In genomic region chr4:153940916-153941315, GRCh38 we compare ENCODE assay signal across 22 cellular contexts.
"Had no signal": no experiment of that assay in that cellular context is flagged by ENCODE, and none has a peak within 500 bp of the region (broad histone marks: within the 10 kb centered on the region; RNA-seq: fewer than 3 reads in every experiment).

No MANE protein-coding gene starts in this region.

- H3K36me3 Mint-ChIP-seq: activated naive CD4-positive, alpha-beta T cell treated with anti-CD3 and anti-CD28 coated beads, Interleukin-2, amount 50 U/mL, for 24 hours; immature natural killer cell had no signal

- ATAC-seq: body of pancreas; foreskin keratinocyte; left lobe of liver; lower lobe of right lung; naive thymus-derived CD8-positive, alpha-beta T cell had no signal

- DNase-seq: activated CD4-positive, CD25-positive, alpha-beta regulatory T cell treated with anti-CD3 and anti-CD28 coated beads, Interleukin-2, amount 50 U/mL, for 72 hours; activated gamma-delta T cell treated with Interleukin-2 at 50 U/mL for 16 hours; activated T-cell treated with anti-CD3 and anti-CD28 coated beads, Interleukin-2, amount 50 U/mL, for 1 hour; anterior cingulate cortex; body of pancreas; dermis blood vessel endothelial cell; effector CD8-positive, alpha-beta T cell; foreskin keratinocyte; immature natural killer cell; lower lobe of right lung; naive thymus-derived CD8-positive, alpha-beta T cell; ovary; stimulated activated CD4-positive, alpha-beta T cell treated with anti-CD3 and anti-CD28 coated beads, Interleukin-4, amount 100 ng/mL, for 1 hour; substantia nigra; T1000; thyroid gland had no signal

- H3K27ac ChIP-seq: body of pancreas, foreskin keratinocyte, lower lobe of right lung, neutrophil, ovary, prostate gland, thyroid gland had no signal

- H3K36me3 ChIP-seq: lower lobe of right lung, neutrophil, ovary, prostate gland, thyroid gland had no signal

- H3K4me3 ChIP-seq: body of pancreas, lower lobe of right lung, ovary, prostate gland, thyroid gland had no signal

- H3K9me3 ChIP-seq: body of pancreas, neutrophil, ovary, prostate gland, thyroid gland had no signal

- H3K4me1 Mint-ChIP-seq: immature natural killer cell had no signal

- H3K4me3 Mint-ChIP-seq: activated naive CD4-positive, alpha-beta T cell treated with anti-CD3 and anti-CD28 coated beads, Interleukin-2, amount 50 U/mL, for 24 hours; immature natural killer cell; naive thymus-derived CD8-positive, alpha-beta T cell; stimulated activated naive CD8-positive, alpha-beta T cell treated with anti-CD3 and anti-CD28 coated beads, Interleukin-15, Interleukin-2, amounts not matched to agents 100 ng/mL and 50 ng/mL, for 24 hours; T-helper 1 cell treated with Interleukin-12 subunit alpha and Interleukin-12 subunit beta and Interleukin-4 antibody, amounts not matched to agents 30 μg/mL and 1 μg/mL, for 36 hours had no signal

- H3K27me3 ChIP-seq: body of pancreas, foreskin keratinocyte, ovary, thyroid gland had no signal

- H3K27ac Mint-ChIP-seq: activated naive CD4-positive, alpha-beta T cell treated with anti-CD3 and anti-CD28 coated beads, Interleukin-2, amount 50 U/mL, for 24 hours; immature natural killer cell; naive thymus-derived CD8-positive, alpha-beta T cell; stimulated activated naive CD8-positive, alpha-beta T cell treated with anti-CD3 and anti-CD28 coated beads, Interleukin-15, Interleukin-2, amounts not matched to agents 100 ng/mL and 50 ng/mL, for 24 hours; T-helper 1 cell treated with Interleukin-12 subunit alpha and Interleukin-12 subunit beta and Interleukin-4 antibody, amounts not matched to agents 30 μg/mL and 1 μg/mL, for 36 hours had no signal

- H3K4me1 ChIP-seq: body of pancreas, foreskin keratinocyte, lower lobe of right lung, prostate gland, thyroid gland had no signal
